ENCODE assay signal across 8 cellular contexts in genomic region chr2:37711308-37711731, GRCh38. TPM values are rescaled to one million over a fixed set of nuclear protein-coding genes. Genes with fewer than 3 reads are reported as not detected.
A peak's percentile ranks its signal among the peaks of the same experiment; 100 is the strongest.
DNase-seq lines count a peak whose midpoint lies in the region; ATAC-seq and TF ChIP-seq lines count a peak whose summit lies in the region.

No MANE protein-coding gene starts in this region.

- H3K27me3 ChIP-seq in foreskin keratinocyte, result no peaks in the 10 kb centered on the region

- no peak overlapping the region for H3K27ac ChIP-seq in foreskin keratinocyte

- DNase-seq in GDM1 (lab: John Stamatoyannopoulos, UW), result peak; percentile 72
- peak; percentile 55 for DNase-seq in T1000 (lab: John Stamatoyannopoulos, UW)
- peak; percentile 51 to 74 for DNase-seq in foreskin keratinocyte
- DNase-seq in CD1c-positive myeloid dendritic cell (ENCODE audit: extremely low spot score), result no peak
- no peak for DNase-seq in activated CD4-positive, CD25-positive, alpha-beta regulatory T cell (lab: John Stamatoyannopoulos, UW)
- DNase-seq in mucosa of gallbladder (ENCODE audit: low spot score), result no peak

- ATAC-seq in HG03108 (IDR thresholded peaks at IDR 0.05; ENCODE audit: unreplicated experiment), result peak; percentile 70
- peak; percentile 72 for ATAC-seq in foreskin keratinocyte
- ATAC-seq in GM19324 (IDR thresholded peaks at IDR 0.05; ENCODE audit: low FRiP score, unreplicated experiment), result no peak

- peaks cover 28% of the 10 kb centered on the region for H3K4me1 ChIP-seq in foreskin keratinocyte

- TF ChIP-seq CTCF in foreskin keratinocyte (conservative IDR thresholded peaks at IDR 0.05), result no peak

RNA-seq across cellular contexts. Expression of gene CDC42EP3, which starts 39.9 kb away (rescaled TPM):
- 32.3 and 46.4 TPM in 2 replicates for total RNA-seq in foreskin keratinocyte
- polyA plus RNA-seq in foreskin keratinocyte, result 15.0 and 23.2 TPM in 2 replicates
- 12.6 TPM for total RNA-seq in mucosa of gallbladder

Comparison
In these comparisons a context has a peak if more than half of its experiments do, and no peak if none do; other contexts are left out.
1. DNase-seq: peak in GDM1 (single experiment), T1000 (single experiment) and foreskin keratinocyte (2 of 2); none in CD1c-positive myeloid dendritic cell (single experiment), activated CD4-positive, CD25-positive, alpha-beta regulatory T cell (0 of 4) and mucosa of gallbladder (single experiment).